1 cellular context compared by ENCODE assay signal in the genomic region with DNA sequence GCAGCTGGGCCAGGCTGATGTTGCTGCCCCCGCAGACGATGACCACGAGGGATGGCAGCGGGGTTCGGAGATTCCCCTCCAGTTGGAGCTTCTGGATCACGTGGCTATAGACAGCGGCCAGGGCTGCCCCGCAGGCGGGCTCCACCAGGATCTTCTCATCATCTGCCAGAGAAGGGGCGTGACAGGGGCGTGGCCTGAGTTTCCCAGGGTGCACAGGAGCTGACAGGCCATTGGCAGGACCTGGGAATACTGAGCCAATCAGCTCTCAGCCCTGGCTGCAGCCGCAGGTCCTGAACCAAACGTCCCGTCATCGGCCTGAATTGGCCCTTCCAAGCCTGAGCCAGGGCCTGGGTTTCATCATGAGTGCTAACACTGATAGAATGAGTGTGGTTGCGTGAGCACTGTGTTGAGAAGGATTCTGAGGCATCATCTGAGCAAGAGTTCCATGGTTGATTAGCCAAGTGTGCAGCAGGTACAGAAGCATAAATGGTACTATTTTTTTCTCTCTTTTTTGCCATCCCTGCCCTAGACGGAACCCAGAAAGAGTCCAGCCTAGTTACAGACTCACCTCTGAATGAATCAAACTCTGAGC.
TF ChIP-seq lines count a peak whose summit lies in the region.

No MANE protein-coding gene starts in this region.

TF ChIP-seq in K562, 482 proteins besides CTCF, POLR2A, EP300 and RAD21 (continued from another document):
- no peak for TF ChIP-seq ZBTB34 (CRISPR knock-in tag; IDR thresholded peaks at IDR 0.05)
- no peak for TF ChIP-seq ZBTB43 (CRISPR knock-in tag; IDR thresholded peaks at IDR 0.05)
- peak; percentile 62; the same call in 1 of the 2 replicates for TF ChIP-seq RAD51 (IDR thresholded peaks at IDR 0.05; ENCODE audit: borderline replicate concordance, low read depth)
- TF ChIP-seq, protein P1, sequence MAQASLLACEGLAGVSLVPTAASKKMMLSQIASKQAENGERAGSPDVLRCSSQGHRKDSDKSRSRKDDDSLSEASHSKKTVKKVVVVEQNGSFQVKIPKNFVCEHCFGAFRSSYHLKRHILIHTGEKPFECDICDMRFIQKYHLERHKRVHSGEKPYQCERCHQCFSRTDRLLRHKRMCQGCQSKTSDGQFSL (CRISPR knock-in tag; IDR thresholded peaks at IDR 0.05) = no peak
- TF ChIP-seq, protein P1 (tag; IDR thresholded peaks at IDR 0.05) = no peak
- peak; percentile 93 for TF ChIP-seq HDAC2 (IDR thresholded peaks at IDR 0.05)
- peak; percentile 75 for TF ChIP-seq USF1 (CRISPR knock-in tag; IDR thresholded peaks at IDR 0.05)
- TF ChIP-seq ZNF354B (CRISPR knock-in tag; IDR thresholded peaks at IDR 0.05) = no peak
- TF ChIP-seq ZBTB9 (CRISPR knock-in tag; IDR thresholded peaks at IDR 0.05) = no peak
- TF ChIP-seq POLR2G (IDR thresholded peaks at IDR 0.05; ENCODE audit: low read depth, low read length) = peak; percentile 66
- TF ChIP-seq, protein P2, sequence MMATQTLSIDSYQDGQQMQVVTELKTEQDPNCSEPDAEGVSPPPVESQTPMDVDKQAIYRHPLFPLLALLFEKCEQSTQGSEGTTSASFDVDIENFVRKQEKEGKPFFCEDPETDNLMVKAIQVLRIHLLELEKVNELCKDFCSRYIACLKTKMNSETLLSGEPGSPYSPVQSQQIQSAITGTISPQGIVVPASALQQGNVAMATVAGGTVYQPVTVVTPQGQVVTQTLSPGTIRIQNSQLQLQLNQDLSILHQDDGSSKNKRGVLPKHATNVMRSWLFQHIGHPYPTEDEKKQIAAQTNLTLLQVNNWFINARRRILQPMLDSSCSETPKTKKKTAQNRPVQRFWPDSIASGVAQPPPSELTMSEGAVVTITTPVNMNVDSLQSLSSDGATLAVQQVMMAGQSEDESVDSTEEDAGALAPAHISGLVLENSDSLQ (IDR thresholded peaks at IDR 0.05) = peak; percentile 88
- no peak for TF ChIP-seq DLX4 (CRISPR knock-in tag; IDR thresholded peaks at IDR 0.05)
- TF ChIP-seq GABPB2 (CRISPR knock-in tag; conservative IDR thresholded peaks at IDR 0.05) = no peak
